9 cellular contexts compared by ENCODE assay signal in the genomic region with DNA sequence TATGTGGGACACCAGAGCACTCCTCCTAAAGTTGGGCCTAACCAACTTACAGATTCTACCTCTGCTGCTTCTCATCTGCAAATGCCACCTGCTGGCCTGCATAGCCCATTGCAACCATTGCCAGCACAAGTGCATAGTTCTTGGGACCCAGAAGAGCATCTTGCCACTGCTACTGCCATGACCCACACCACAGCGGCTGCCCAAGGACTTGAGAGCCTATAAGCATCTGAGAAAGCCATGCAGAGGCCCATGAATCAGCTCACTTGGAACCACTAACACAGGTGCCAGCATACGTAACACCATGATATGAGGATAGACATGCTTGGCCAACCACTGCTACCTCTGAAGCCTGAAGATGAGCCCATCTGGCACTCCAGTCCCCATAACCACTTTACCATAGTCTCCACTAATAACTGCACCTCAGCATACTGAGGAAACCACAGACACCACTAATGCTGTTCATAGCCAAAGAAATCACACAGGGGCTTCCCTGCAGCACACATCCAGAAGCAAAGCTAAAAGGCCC.
A peak's percentile ranks its signal among the peaks of the same experiment; 100 is the strongest.
DNase-seq lines count a peak whose midpoint lies in the region; ATAC-seq and TF ChIP-seq lines count a peak whose summit lies in the region.
"Had no signal": no experiment of that assay in that cellular context is flagged by ENCODE, and none has a peak within 500 bp of the region (broad histone marks: within the 10 kb centered on the region; RNA-seq: fewer than 3 reads in every experiment).

No MANE protein-coding gene starts in this region.

- H3K9me3 ChIP-seq in adipocyte (ENCODE audit: control insufficient read depth, low read length), result peaks cover 49% of the 10 kb centered on the region

- ATAC-seq in GM19328 (IDR thresholded peaks at IDR 0.05; ENCODE audit: unreplicated experiment) (peak; percentile 87), HG03060 (IDR thresholded peaks at IDR 0.05; ENCODE audit: low read depth, unreplicated experiment) (peak; percentile 93)

- H3K27me3 ChIP-seq in adipocyte (replicated peaks; ENCODE audit: control insufficient read depth, insufficient read depth, low read length), result peaks cover 7% of the 10 kb centered on the region

- no peak overlapping the region for H3K27ac ChIP-seq in 22Rv1

- peak; percentile 2 for DNase-seq in adipocyte (ENCODE audit: low read depth)
- no peak for DNase-seq in NCI-H2081 (lab: John Stamatoyannopoulos, UW)
- DNase-seq in OCI-M2 (lab: John Stamatoyannopoulos, UW; ENCODE audit: unreplicated experiment), result no peak
- no peak for DNase-seq in 8988T
- no peak for DNase-seq in NCI-H69 (lab: John Stamatoyannopoulos, UW)
- DNase-seq: NCI-H2171 treated with DMSO at 0.1 percent for 48 hours had no signal

- no peaks in the 10 kb centered on the region for H3K36me3 ChIP-seq in adipocyte (ENCODE audit: control insufficient read depth, insufficient read depth, low read length, severe bottlenecking)

- no peaks in the 10 kb centered on the region for H3K4me1 ChIP-seq in adipocyte (ENCODE audit: control insufficient read depth, insufficient read depth, low read length)

- H3K4me3 ChIP-seq in adipocyte (ENCODE audit: low read length), result no peak overlapping the region

- no peak overlapping the region for H3K9ac ChIP-seq in adipocyte (ENCODE audit: low read length)

- TF ChIP-seq CTCF in 22Rv1 (IDR thresholded peaks at IDR 0.05), result peak; percentile 17
